Comparison of ENCODE assay signal across 22 cellular contexts in genomic region chr4:90112715-90113114, GRCh38. TPM values are rescaled to one million over a fixed set of nuclear protein-coding genes. Genes with fewer than 3 reads are reported as not detected.
"Had no signal": no experiment of that assay in that cellular context is flagged by ENCODE, and none has a peak within 500 bp of the region (broad histone marks: within the 10 kb centered on the region; RNA-seq: fewer than 3 reads in every experiment).

No MANE protein-coding gene starts in this region.

- H3K27me3 Mint-ChIP-seq: stimulated activated naive CD8-positive, alpha-beta T cell treated with anti-CD3 and anti-CD28 coated beads, Interleukin-15, amount 100 ng/mL, for 72 hours had no signal

- DNase-seq: activated CD4-positive, alpha-beta T cell treated with anti-CD3 and anti-CD28 coated beads for 4 hours; activated CD4-positive, alpha-beta T cell treated with anti-CD3 and anti-CD28 coated beads, Interleukin-2, amount 50 U/mL, for 48 hours; activated CD4-positive, CD25-positive, alpha-beta regulatory T cell; activated naive CD4-positive, alpha-beta T cell treated with Interleukin-2 at 50 U/mL for 16 hours; activated naive CD8-positive, alpha-beta T cell treated with anti-CD3 and anti-CD28 coated beads for 36 hours; activated T-cell treated with anti-CD3 and anti-CD28 coated beads, Interleukin-2, amount 50 U/mL, for 48 hours; immature natural killer cell; left ventricle myocardium superior; nephron progenitor cell; nucleus accumbens; right lobe of liver; stimulated activated CD4-positive, alpha-beta T cell treated with anti-CD3 and anti-CD28 coated beads, Interleukin-2, amount 100 ng/mL, for 24 hours; stimulated activated naive CD8-positive, alpha-beta T cell treated with anti-CD3 and anti-CD28 coated beads, Interleukin-15, amount 100 ng/mL, for 72 hours; T-helper 17 cell had no signal

- H3K4me3 Mint-ChIP-seq: activated naive CD8-positive, alpha-beta T cell treated with anti-CD3 and anti-CD28 coated beads for 36 hours; immature natural killer cell; nephron progenitor cell; stimulated activated effector memory CD8-positive, alpha-beta T cell treated with anti-CD3 and anti-CD28 coated beads, Interleukin-12 subunit alpha, Interleukin-12 subunit beta, amount 100 ng/mL, for 72 hours; stimulated activated naive CD8-positive, alpha-beta T cell treated with anti-CD3 and anti-CD28 coated beads, Interleukin-15, amount 100 ng/mL, for 72 hours; T-helper 17 cell had no signal

- FAIRE-seq: astrocyte had no signal

- H3K9me3 ChIP-seq: right lobe of liver, suprapubic skin, tibial nerve had no signal

- H3K36me3 Mint-ChIP-seq: activated naive CD8-positive, alpha-beta T cell treated with anti-CD3 and anti-CD28 coated beads for 36 hours; immature natural killer cell; stimulated activated effector memory CD8-positive, alpha-beta T cell treated with anti-CD3 and anti-CD28 coated beads, Interleukin-12 subunit alpha, Interleukin-12 subunit beta, amount 100 ng/mL, for 72 hours had no signal

- H3K27ac ChIP-seq: parathyroid adenoma, right lobe of liver, skin epidermis, suprapubic skin, tibial nerve had no signal

- H3K27me3 ChIP-seq: right lobe of liver, suprapubic skin, tibial nerve had no signal

- H3K9me3 Mint-ChIP-seq: activated naive CD8-positive, alpha-beta T cell treated with anti-CD3 and anti-CD28 coated beads for 36 hours; nephron progenitor cell; stimulated activated naive CD8-positive, alpha-beta T cell treated with anti-CD3 and anti-CD28 coated beads, Interleukin-15, amount 100 ng/mL, for 72 hours had no signal

- H3K36me3 ChIP-seq: right lobe of liver, suprapubic skin, tibial nerve had no signal

- H2AFZ ChIP-seq: parathyroid adenoma had no signal

- H3K4me3 ChIP-seq: right lobe of liver, skin epidermis, suprapubic skin, tibial nerve had no signal

- H3K4me1 Mint-ChIP-seq: activated naive CD8-positive, alpha-beta T cell treated with anti-CD3 and anti-CD28 coated beads for 36 hours; immature natural killer cell; nephron progenitor cell; stimulated activated effector memory CD8-positive, alpha-beta T cell treated with anti-CD3 and anti-CD28 coated beads, Interleukin-12 subunit alpha, Interleukin-12 subunit beta, amount 100 ng/mL, for 72 hours; stimulated activated naive CD8-positive, alpha-beta T cell treated with anti-CD3 and anti-CD28 coated beads, Interleukin-15, amount 100 ng/mL, for 72 hours; T-helper 17 cell had no signal

- H3K9ac ChIP-seq: parathyroid adenoma had no signal

- H3K27ac Mint-ChIP-seq: activated naive CD8-positive, alpha-beta T cell treated with anti-CD3 and anti-CD28 coated beads for 36 hours; immature natural killer cell; nephron progenitor cell; stimulated activated effector memory CD8-positive, alpha-beta T cell treated with anti-CD3 and anti-CD28 coated beads, Interleukin-12 subunit alpha, Interleukin-12 subunit beta, amount 100 ng/mL, for 72 hours; stimulated activated naive CD8-positive, alpha-beta T cell treated with anti-CD3 and anti-CD28 coated beads, Interleukin-15, amount 100 ng/mL, for 72 hours; T-helper 17 cell had no signal

- H3K4me1 ChIP-seq: parathyroid adenoma, right lobe of liver, suprapubic skin, tibial nerve had no signal

RNA-seq across cellular contexts. Expression of gene CCSER1, which starts 14.5 kb away (rescaled TPM):
- total RNA-seq: chondrocyte, epithelial cell of proximal tubule had no signal
